In the genomic region with DNA sequence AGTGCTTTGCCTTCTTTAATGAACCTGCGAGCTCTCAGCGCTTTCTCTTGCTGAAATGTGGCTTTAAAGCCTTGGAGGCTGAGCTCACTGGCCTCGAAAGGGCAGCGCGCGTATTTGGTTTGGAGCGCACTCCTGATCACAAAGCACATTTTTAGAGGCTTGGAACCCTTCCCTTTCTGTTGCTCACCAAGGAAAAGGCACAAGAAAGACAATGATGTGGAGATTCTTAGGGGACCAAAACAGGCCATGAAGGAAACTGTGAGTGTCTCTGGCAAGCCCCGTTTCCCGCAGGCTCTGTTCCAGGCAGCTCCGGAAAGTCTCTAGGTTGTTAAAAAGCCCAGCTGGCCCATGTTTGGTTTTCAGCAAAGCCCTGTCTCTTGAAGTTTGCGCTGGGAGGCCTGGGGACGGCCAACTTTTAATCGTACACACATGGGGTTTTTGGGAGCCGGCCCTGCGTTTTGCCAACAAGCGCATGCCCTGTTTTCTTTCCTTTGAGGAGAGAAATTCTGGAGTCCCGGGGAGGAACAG, we compare ENCODE assay signal across 13 cellular contexts. TPM values are rescaled to one million over a fixed set of nuclear protein-coding genes. Genes with fewer than 3 reads are reported as not detected.
DNase-seq lines count a peak whose midpoint lies in the region; ATAC-seq and TF ChIP-seq lines count a peak whose summit lies in the region.
"Had no signal": no experiment of that assay in that cellular context is flagged by ENCODE, and none has a peak within 500 bp of the region (broad histone marks: within the 10 kb centered on the region; RNA-seq: fewer than 3 reads in every experiment).

No MANE protein-coding gene starts in this region.

- no peaks in the 10 kb centered on the region for H3K27me3 ChIP-seq in fibroblast of lung (ENCODE audit: control insufficient read depth, insufficient read depth, low read length)
- H3K27me3 ChIP-seq in thymus (ENCODE audit: control insufficient read depth, insufficient read depth): no peaks in the 10 kb centered on the region

- H3K9ac ChIP-seq in fibroblast of lung (ENCODE audit: insufficient read depth, low read length): peak overlapping the region; percentile 48

- H3K36me3 ChIP-seq in fibroblast of lung (ENCODE audit: control insufficient read depth, insufficient read depth, low read length) (peaks cover 9% of the 10 kb centered on the region), thymus (ENCODE audit: control insufficient read depth, insufficient read depth) (no peaks in the 10 kb centered on the region)

- DNase-seq in RWPE1 (ENCODE audit: low spot score) (no peak), fibroblast of lung (ENCODE audit: low read depth in 2 of 2) (peak; percentile 93 to 94), midbrain (lab: John Stamatoyannopoulos, UW) (peak; percentile 86), HEK293T (ENCODE audit: extremely low spot score) (no peak), amniotic stem cell (lab: John Stamatoyannopoulos, UW) (no peak)
- no peak for DNase-seq in stimulated activated CD4-positive, alpha-beta T cell treated with anti-CD3 and anti-CD28 coated beads, Interleukin-12 subunit alpha, Interleukin-12 subunit beta, amount 100 ng/mL, for 4 hours
- DNase-seq: activated CD8-positive, alpha-beta T cell treated with anti-CD3 and anti-CD28 coated beads, Interleukin-2, amount 10 ng/mL, durations not matched to agents 7 days and 5 days; effector CD4-positive, alpha-beta T cell; NCI-H1417; SIG-M5 had no signal

- H3K4me3 ChIP-seq in fibroblast of lung (replicated peaks in 1 of 4; ENCODE audit: control extremely low read depth in 1 of 4, insufficient read depth in 1 of 4, low read depth in 3 of 4, low read length in 4 of 4): peak overlapping the region in 1 of 4 experiments; percentile 44
- no peak overlapping the region for H3K4me3 ChIP-seq in thymus (ENCODE audit: low read length)

- POLR2A ChIA-PET in RWPE1 (lab: Yijun Ruan, JAX; ENCODE audit: low non-redundant PET): no interaction called here
- POLR2A ChIA-PET in HEK293T (lab: Yijun Ruan, JAX): interaction anchor here (1.8 to 1.9 kb wide), 2 partner anchors 9 to 10 kb away, joined by 5 read pairs; a partner anchor contains a TSS

- TF ChIP-seq CTCF in RWPE1 (conservative IDR thresholded peaks at IDR 0.05; ENCODE audit: low read depth) (no peak), fibroblast of lung (conservative IDR thresholded peaks at IDR 0.05 in 1 of 2, IDR thresholded peaks at IDR 0.05 in 1 of 2; ENCODE audit: low read depth in 1 of 2, low read length in 2 of 2) (no peak)

- peaks cover 2% of the 10 kb centered on the region for H3K79me2 ChIP-seq in fibroblast of lung (ENCODE audit: control insufficient read depth, insufficient read depth, low read length)

- H3K9me3 ChIP-seq in fibroblast of lung (ENCODE audit: control insufficient read depth, insufficient read depth, low read depth, low read length) (no peaks in the 10 kb centered on the region), thymus (ENCODE audit: control insufficient read depth) (no peaks in the 10 kb centered on the region)

- H3K27ac ChIP-seq in RWPE1: peak overlapping the region; percentile 31; the same call in 1 of the 2 replicates
- H3K27ac ChIP-seq in fibroblast of lung (ENCODE audit: insufficient read depth, low read length): peak overlapping the region; percentile 90
- peak overlapping the region; percentile 38 for H3K27ac ChIP-seq in thymus (ENCODE audit: low read depth)

- ATAC-seq in GM19351 (IDR thresholded peaks at IDR 0.05; ENCODE audit: unreplicated experiment): no peak
- ATAC-seq: activated CD8-positive, alpha-beta T cell treated with anti-CD3 and anti-CD28 coated beads, Interleukin-2, amount 10 ng/mL, durations not matched to agents 7 days and 5 days; stimulated activated effector memory CD8-positive, alpha-beta T cell treated with anti-CD3 and anti-CD28 coated beads, Interleukin-12 subunit alpha, Interleukin-12 subunit beta, amount 100 ng/mL, for 72 hours had no signal

- 95% methylated on average over 17 of the region's 17 CpGs for WGBS in thymus

- no peaks in the 10 kb centered on the region for H4K20me1 ChIP-seq in fibroblast of lung (ENCODE audit: control insufficient read depth, extremely low read depth, insufficient read depth, low read length)

- H3K4me1 ChIP-seq in fibroblast of lung (ENCODE audit: control insufficient read depth, extremely low read depth, insufficient read depth, low read length) (peaks cover 43% of the 10 kb centered on the region), thymus (ENCODE audit: control insufficient read depth, insufficient read depth, low read length) (no peaks in the 10 kb centered on the region)

- H2AFZ ChIP-seq in fibroblast of lung (ENCODE audit: low read length): no peak overlapping the region

- peak overlapping the region; percentile 59 for H3K4me2 ChIP-seq in fibroblast of lung (ENCODE audit: extremely low read depth, insufficient read depth, low read length)

- CTCF ChIA-PET in RWPE1 (lab: Yijun Ruan, JAX) (interaction anchor here (0.6 to 1.3 kb wide), 3 partner anchors 26 to 39 kb away, joined by 3 to 4 read pairs (median 3); no protein-coding TSS in a partner anchor), HEK293T (lab: Yijun Ruan, JAX) (interaction anchor here (1.1 kb wide), 1 partner anchor 39 kb away, joined by 3 read pairs; no protein-coding TSS in a partner anchor)

TF ChIP-seq in HEK293T, 16 proteins besides CTCF, POLR2A, EP300 and RAD21:
- TF ChIP-seq CTBP1 (IDR thresholded peaks at IDR 0.05; ENCODE audit: borderline replicate concordance) (no peak), L3MBTL2 (conservative IDR thresholded peaks at IDR 0.05) (no peak), FOXK2 (IDR thresholded peaks at IDR 0.05) (no peak)

RNA-seq across cellular contexts. Expression of a gene that starts 9.4 kb away (rescaled TPM):
- 3.9 and 32.0 TPM in 2 replicates for total RNA-seq in fibroblast of lung
- 8.1 and 32.0 TPM in 2 replicates for polyA plus RNA-seq in fibroblast of lung
- polyA plus RNA-seq in fibroblast of lung (2012): 9.4 and 37.2 TPM in 2 replicates
- polyA minus RNA-seq in fibroblast of lung (ENCODE audit: low replicate concordance): 11.4 and 64.9 TPM in 2 replicates
- 4.0 TPM for polyA plus RNA-seq in thymus

RNA-seq across cellular contexts. Expression of a gene that starts 32.4 kb away (rescaled TPM):
- total RNA-seq in fibroblast of lung: 435 and 511 TPM in 2 replicates
- polyA plus RNA-seq in fibroblast of lung (192 and 197 TPM in 2 replicates), thymus (18.3 TPM)
- 343 and 345 TPM in 2 replicates for polyA plus RNA-seq in fibroblast of lung (2012)
- 1,080 and 1,176 TPM in 2 replicates for polyA minus RNA-seq in fibroblast of lung (ENCODE audit: low replicate concordance)

Comparison
In these comparisons a context has a peak if more than half of its experiments do, and no peak if none do; other contexts are left out.
1. DNase-seq: peak in fibroblast of lung (2 of 2) and midbrain (single experiment); none in RWPE1 (single experiment), HEK293T (single experiment), stimulated activated CD4-positive, alpha-beta T cell treated with anti-CD3 and anti-CD28 coated beads, Interleukin-12 subunit alpha, Interleukin-12 subunit beta, amount 100 ng/mL, for 4 hours (single experiment) and amniotic stem cell (single experiment).
2. H3K27ac ChIP-seq: peak in every context shown above with its lines; median percentile 90 in fibroblast of lung; 38 in thymus; 31 in RWPE1.